Comparison of ENCODE assay signal across 1 cellular context in genomic region chr11:33753304-33753703, GRCh38.
TF ChIP-seq lines count a peak whose summit lies in the region.

No MANE protein-coding gene starts in this region.

TF ChIP-seq in GM23338, 12 proteins besides CTCF, POLR2A, EP300 and RAD21 (continued from another document):
- TF ChIP-seq ZNF462 (CRISPR knock-in tag; IDR thresholded peaks at IDR 0.05) (no peak), POLR2AphosphoS5 (IDR thresholded peaks at IDR 0.05; ENCODE audit: low read depth) (no peak), ZNF331 (CRISPR knock-in tag; IDR thresholded peaks at IDR 0.05; ENCODE audit: low read depth) (no peak)
